ENCODE assay signal across 2 cellular contexts in the genomic region with DNA sequence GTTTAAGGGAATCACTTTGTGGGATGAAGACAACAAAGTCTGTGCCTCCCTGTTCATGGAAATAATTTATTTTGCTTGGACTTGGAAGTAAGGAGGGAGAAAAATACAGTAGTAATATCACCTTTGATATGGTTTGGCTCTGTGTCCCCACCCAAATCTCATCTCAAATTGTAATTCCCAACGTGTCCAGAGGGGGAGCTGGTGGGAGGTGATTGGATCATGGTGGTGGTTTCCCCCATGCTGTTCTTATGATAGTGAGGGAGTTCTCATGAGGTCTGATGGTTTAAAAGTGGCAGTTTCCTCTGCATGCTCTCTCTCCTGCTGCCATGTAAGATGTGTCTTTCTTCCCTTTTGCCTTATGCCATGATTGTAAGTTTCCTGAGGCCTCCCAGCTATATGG.
TF ChIP-seq lines count a peak whose summit lies in the region.

No MANE protein-coding gene starts in this region.

TF ChIP-seq in HepG2, 621 proteins besides CTCF, POLR2A, EP300 and RAD21:
- TF ChIP-seq TCF7L2 (IDR thresholded peaks at IDR 0.05; ENCODE audit: low read depth, low read length) (no peak), ZNF776 (CRISPR knock-in tag; IDR thresholded peaks at IDR 0.05) (no peak), ZNF484 (CRISPR knock-in tag; IDR thresholded peaks at IDR 0.05; ENCODE audit: borderline replicate concordance, low read depth) (no peak)
- TF ChIP-seq, protein P1, sequence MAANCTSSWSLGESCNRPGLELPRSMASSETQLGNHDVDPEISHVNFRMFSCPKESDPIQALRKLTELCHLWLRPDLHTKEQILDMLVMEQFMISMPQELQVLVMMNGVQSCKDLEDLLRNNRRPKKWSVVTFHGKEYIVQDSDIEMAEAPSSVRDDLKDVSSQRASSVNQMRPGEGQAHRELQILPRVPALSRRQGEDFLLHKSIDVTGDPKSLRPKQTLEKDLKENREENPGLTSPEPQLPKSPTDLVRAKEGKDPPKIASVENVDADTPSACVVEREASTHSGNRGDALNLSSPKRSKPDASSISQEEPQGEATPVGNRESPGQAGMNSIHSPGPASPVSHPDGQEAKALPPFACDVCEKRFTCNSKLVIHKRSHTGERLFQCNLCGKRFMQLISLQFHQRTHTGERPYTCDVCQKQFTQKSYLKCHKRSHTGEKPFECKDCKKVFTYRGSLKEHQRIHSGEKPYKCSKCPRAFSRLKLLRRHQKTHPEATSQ (CRISPR knock-in tag; IDR thresholded peaks at IDR 0.05; ENCODE audit: borderline replicate concordance): peak; percentile 68; the same call in 1 of the 2 replicates

TF ChIP-seq in endothelial cell of umbilical vein, 7 proteins besides CTCF, POLR2A, EP300 and RAD21:
- TF ChIP-seq JUN (IDR thresholded peaks at IDR 0.05; ENCODE audit: borderline replicate concordance, insufficient read depth, insufficient read length, low read depth) (no peak), FOS (IDR thresholded peaks at IDR 0.05; ENCODE audit: borderline replicate concordance, insufficient read depth, low read length) (no peak), GATA2 (IDR thresholded peaks at IDR 0.05; ENCODE audit: insufficient read depth, insufficient read length, low read depth, low read length) (no peak), POLR2AphosphoS5 (IDR thresholded peaks at IDR 0.05; ENCODE audit: insufficient read depth, low read depth, low read length) (no peak), MYC (IDR thresholded peaks at IDR 0.05; ENCODE audit: low read depth, low read length) (no peak), EZH2 (IDR thresholded peaks at IDR 0.05; ENCODE audit: borderline replicate concordance, low read depth, low read length, severe bottlenecking) (no peak)
- TF ChIP-seq, protein P2, sequence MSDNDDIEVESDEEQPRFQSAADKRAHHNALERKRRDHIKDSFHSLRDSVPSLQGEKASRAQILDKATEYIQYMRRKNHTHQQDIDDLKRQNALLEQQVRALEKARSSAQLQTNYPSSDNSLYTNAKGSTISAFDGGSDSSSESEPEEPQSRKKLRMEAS (IDR thresholded peaks at IDR 0.05; ENCODE audit: insufficient read depth, insufficient read length): no peak
TF ChIP-seq in endothelial cell of umbilical vein: peak in this region for 0.
